Comparison of ENCODE assay signal across 10 cellular contexts in the genomic region with DNA sequence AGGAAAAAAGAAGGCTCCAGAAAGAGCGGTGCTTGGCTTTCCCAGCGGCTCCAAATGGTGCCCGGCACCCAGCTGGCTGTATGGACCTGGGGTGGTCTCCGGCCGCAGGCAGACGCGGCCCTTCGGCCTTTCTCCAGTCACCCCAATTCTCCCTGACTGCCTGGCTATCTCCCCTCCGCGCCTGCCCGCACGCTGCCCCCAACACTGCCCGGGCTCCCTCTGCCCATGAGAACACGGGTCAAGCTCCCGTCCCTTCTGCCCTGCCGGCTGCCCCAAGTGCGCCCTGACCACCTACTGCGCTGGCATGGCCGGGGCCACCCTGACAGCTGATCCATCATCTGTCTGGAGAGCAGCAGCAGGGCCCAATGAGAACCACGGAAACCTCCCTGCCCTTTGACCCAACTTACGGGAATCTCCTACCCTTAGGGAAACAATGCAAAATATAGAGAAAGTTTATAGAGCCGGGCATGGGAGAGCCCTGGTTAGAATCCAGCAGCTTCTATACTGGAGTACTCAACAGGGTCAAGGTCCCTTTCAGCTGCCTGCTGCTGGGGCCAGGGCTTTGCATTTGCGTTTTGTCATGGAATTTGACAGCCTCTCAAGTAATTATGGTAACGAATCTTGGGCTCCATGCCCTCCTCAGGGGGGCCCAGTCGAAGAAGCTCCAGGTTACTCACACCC. TPM values are rescaled to one million over a fixed set of nuclear protein-coding genes. Genes with fewer than 3 reads are reported as not detected.
DNase-seq lines count a peak whose midpoint lies in the region; TF ChIP-seq lines count a peak whose summit lies in the region.
"Had no signal": no experiment of that assay in that cellular context is flagged by ENCODE, and none has a peak within 500 bp of the region (broad histone marks: within the 10 kb centered on the region; RNA-seq: fewer than 3 reads in every experiment).

No MANE protein-coding gene starts in this region.

- peak overlapping the region; percentile 44; the same call in 1 of the 2 replicates for H3K9ac ChIP-seq in HUES64 (ENCODE audit: low read depth, low read length)
- no peak overlapping the region for H3K9ac ChIP-seq in mammary epithelial cell (ENCODE audit: insufficient read depth, low read length)
- H3K9ac ChIP-seq in liver (ENCODE audit: low read depth in 1 of 2, low read length in 2 of 2), result no peak overlapping the region
- H3K9ac ChIP-seq in stomach smooth muscle (ENCODE audit: low read length in 2 of 2), result peak overlapping the region; percentile 36 to 67

- peak overlapping the region; percentile 67 for H3K4me3 ChIP-seq in HUES64 (ENCODE audit: low read length)
- no peak overlapping the region for H3K4me3 ChIP-seq in mammary epithelial cell (replicated peaks in 1 of 3; ENCODE audit: insufficient read depth in 1 of 3, low read depth in 2 of 3, low read length in 3 of 3)
- H3K4me3 ChIP-seq in liver (ENCODE audit: low read depth in 1 of 3, low read length in 3 of 3), result peak overlapping the region in 1 of 3 donors; percentile 43
- peak overlapping the region; percentile 62 to 68 for H3K4me3 ChIP-seq in stomach smooth muscle (ENCODE audit: low read length in 2 of 2)

- in situ Hi-C loops in mammary epithelial cell (cut with MboI; ENCODE audit: low sequenced_read_pairs in 2 of 2), result no loop called here

- WGBS in HUES64, result 2% methylated on average over 24 of the region's 25 CpGs
- WGBS in mammary epithelial cell (ENCODE audit: low coverage, missing lambda C conversion rate), result 69% methylated on average over 22 of the region's 25 CpGs
- WGBS in liver, result 35% methylated on average over 25 of the region's 25 CpGs

- peak overlapping the region; percentile 67 for H3K4me2 ChIP-seq in mammary epithelial cell (ENCODE audit: insufficient read depth, low read depth, low read length)

- H4K20me1 ChIP-seq in mammary epithelial cell (ENCODE audit: insufficient read depth, low read length), result no peaks in the 10 kb centered on the region

- no peaks in the 10 kb centered on the region for H3K9me3 ChIP-seq in HUES64 (ENCODE audit: insufficient read depth, low read depth, low read length)
- H3K9me3 ChIP-seq in mammary epithelial cell (replicated peaks; ENCODE audit: insufficient read depth, low read length), result no peaks in the 10 kb centered on the region
- no peaks in the 10 kb centered on the region for H3K9me3 ChIP-seq in liver (ENCODE audit: control insufficient read depth in 4 of 4, low read length in 3 of 4)
- H3K9me3 ChIP-seq in stomach smooth muscle (ENCODE audit: control insufficient read depth in 2 of 2, low read length in 2 of 2), result no peaks in the 10 kb centered on the region

- H3K79me2 ChIP-seq in mammary epithelial cell (ENCODE audit: insufficient read depth, low read length), result peaks cover 8% of the 10 kb centered on the region

- H3K27ac ChIP-seq in HUES64 (ENCODE audit: low read depth, low read length), result peak overlapping the region; percentile 99; the same call in 1 of the 2 replicates
- no peak overlapping the region for H3K27ac ChIP-seq in mammary epithelial cell (ENCODE audit: insufficient read depth, low read depth, low read length)
- peak overlapping the region; percentile 89 to 91 for H3K27ac ChIP-seq in liver (ENCODE audit: low read depth in 1 of 2, low read length in 2 of 2)
- H3K27ac ChIP-seq in stomach smooth muscle (ENCODE audit: low read length), result peak overlapping the region; percentile 90

- dilution Hi-C loops in mammary epithelial cell (cut with HindIII; ENCODE audit: low sequenced_read_pairs), result no loop called here

- BruUV-seq in mammary epithelial cell (replicated peaks; lab: Mats Ljungman, UMichigan), result no TSS peak

- no peaks in the 10 kb centered on the region for H3K4me1 ChIP-seq in HUES64 (ENCODE audit: insufficient read depth, low read length)
- H3K4me1 ChIP-seq in mammary epithelial cell (ENCODE audit: insufficient read depth, low read length), result no peaks in the 10 kb centered on the region
- H3K4me1 ChIP-seq in liver (ENCODE audit: control insufficient read depth in 4 of 4, insufficient read depth in 4 of 4, low read length in 3 of 4), result peaks cover 4 to 32% (median 15%) of the 10 kb centered on the region in 4 donors
- H3K4me1 ChIP-seq in stomach smooth muscle (ENCODE audit: control insufficient read depth, insufficient read depth, low read length), result peaks cover 22% of the 10 kb centered on the region

- no peak for TF ChIP-seq RAD21 in liver (IDR thresholded peaks at IDR 0.05)

- DNase-seq in mammary epithelial cell (no peak), SKM-1 treated with dmso at 0.1 percent for 144 hours (lab: John Stamatoyannopoulos, UW; ENCODE audit: unreplicated experiment) (no peak), HUDEP-2 (lab: John Stamatoyannopoulos, UW; ENCODE audit: unreplicated experiment in 76 of 76) (no peak)
- no peak for DNase-seq in NK-92 treated with Interleukin-12 subunit alpha and Interleukin-12 subunit beta, amount 100 ng/mL, for 24 hours (lab: John Stamatoyannopoulos, UW)
- DNase-seq in activated CD8-positive, alpha-beta memory T cell treated with anti-CD3 and anti-CD28 coated beads, Interleukin-2, amount 50 U/mL, for 4 hours, result no peak
- DNase-seq: NCI-H1930; stimulated activated CD4-positive, alpha-beta T cell treated with anti-CD3 and anti-CD28 coated beads, Interleukin-2, amount 100 ng/mL, for 24 hours had no signal

- intact Hi-C loops in mammary epithelial cell (cut with micrococcal nuclease), result no loop called here

- H3K36me3 ChIP-seq in HUES64 (ENCODE audit: insufficient read depth, low read length), result no peaks in the 10 kb centered on the region
- no peaks in the 10 kb centered on the region for H3K36me3 ChIP-seq in mammary epithelial cell (ENCODE audit: insufficient read depth, low read length)
- no peaks in the 10 kb centered on the region for H3K36me3 ChIP-seq in liver (ENCODE audit: control insufficient read depth in 4 of 4, insufficient read depth in 3 of 4, low read depth in 1 of 4, low read length in 3 of 4)
- no peaks in the 10 kb centered on the region for H3K36me3 ChIP-seq in stomach smooth muscle (ENCODE audit: control insufficient read depth in 2 of 2, insufficient read depth in 2 of 2, low read length in 2 of 2)

- CTCF ChIA-PET in mammary epithelial cell (lab: Charles Lee; ENCODE audit: low non-redundant PET), result no interaction called here

- TF ChIP-seq CTCF in mammary epithelial cell (conservative IDR thresholded peaks at IDR 0.05 in 1 of 2, IDR thresholded peaks at IDR 0.05 in 1 of 2; ENCODE audit: extremely low read depth in 1 of 2, insufficient read depth in 1 of 2, low read depth in 1 of 2, low read length in 2 of 2) (no peak), liver (IDR thresholded peaks at IDR 0.05; ENCODE audit: low read depth, low read length, missing input control) (no peak)

- H3K27me3 ChIP-seq in HUES64 (ENCODE audit: insufficient read depth, low read length) (peaks cover under 1% of the 10 kb centered on the region), mammary epithelial cell (ENCODE audit: insufficient read depth, low read length) (no peaks in the 10 kb centered on the region), liver (ENCODE audit: control insufficient read depth in 4 of 4, insufficient read depth in 4 of 4, low read length in 3 of 4) (no peaks in the 10 kb centered on the region), stomach smooth muscle (ENCODE audit: control insufficient read depth in 1 of 2, insufficient read depth in 2 of 2, low read length in 2 of 2) (peaks cover 0 to 6% of the 10 kb centered on the region in 2 donors)

- no peak overlapping the region for H2AFZ ChIP-seq in mammary epithelial cell (ENCODE audit: low read depth, low read length)

TF ChIP-seq in liver, 16 proteins besides CTCF, POLR2A, EP300 and RAD21 (continues in another document):
- TF ChIP-seq SP1 (IDR thresholded peaks at IDR 0.05) (peak; percentile 75), HNF4A (conservative IDR thresholded peaks at IDR 0.05) (peak; percentile 55 to 65), ZBTB33 (IDR thresholded peaks at IDR 0.05) (no peak), TAF1 (conservative IDR thresholded peaks at IDR 0.05) (no peak), JUND (IDR thresholded peaks at IDR 0.05) (no peak)

RNA-seq across cellular contexts. Expression of gene FAM3A, which starts 1.2 kb away (rescaled TPM):
- polyA plus RNA-seq in HUES64 (2013, experiment 1 of 2), result 13.5 TPM
- 15.5 TPM for polyA plus RNA-seq in HUES64 (2013, experiment 2 of 2)
- total RNA-seq in mammary epithelial cell, result 10 to 100 TPM; 24.3 to 41.4 TPM
- 29.2 TPM for polyA plus RNA-seq in mammary epithelial cell
- polyA minus RNA-seq in mammary epithelial cell, result 9.1 TPM
- 10 to 100 TPM; 11.6 to 33.5 TPM for total RNA-seq in liver
- polyA plus RNA-seq in liver, result 10 to 100 TPM; 35.0 to 36.3 TPM

RNA-seq across cellular contexts. Expression of gene SLC10A3, which starts 26.8 kb away (rescaled TPM):
- 5.3 TPM for polyA plus RNA-seq in HUES64 (2013, experiment 1 of 2)
- polyA plus RNA-seq in HUES64 (2013, experiment 2 of 2), result 5.6 TPM
- total RNA-seq in mammary epithelial cell, result 10 to 100 TPM; 27.2 to 29.6 TPM
- polyA plus RNA-seq in mammary epithelial cell, result 29.3 TPM
- 20.1 TPM for polyA minus RNA-seq in mammary epithelial cell
- total RNA-seq in liver, result 1 to 10 TPM; 3.5 to 5.6 TPM
- polyA plus RNA-seq in liver, result 1 to 10 TPM; 3.2 to 5.4 TPM

RNA-seq across cellular contexts. Expression of gene G6PD, which starts 29.4 kb away (rescaled TPM):
- 59.6 TPM for polyA plus RNA-seq in HUES64 (2013, experiment 1 of 2)
- 59.7 TPM for polyA plus RNA-seq in HUES64 (2013, experiment 2 of 2)
- 100 to 1,000 TPM in 1 of 2 donors, 10 to 100 TPM in 1; 77.2 to 124 TPM for total RNA-seq in mammary epithelial cell
- 150 TPM for polyA plus RNA-seq in mammary epithelial cell
- 115 TPM for polyA minus RNA-seq in mammary epithelial cell
- total RNA-seq in liver, result 10 to 100 TPM in 1 of 2 donors, 1 to 10 TPM in 1; 6.9 to 23.6 TPM
- 1 to 10 TPM; 1.9 to 4.0 TPM for polyA plus RNA-seq in liver

RNA-seq across cellular contexts. Expression of gene IKBKG, which starts 30.2 kb away (rescaled TPM):
- polyA plus RNA-seq in HUES64 (2013, experiment 1 of 2), result 13.4 TPM
- polyA plus RNA-seq in HUES64 (2013, experiment 2 of 2), result 11.3 TPM
- total RNA-seq in mammary epithelial cell (10 to 100 TPM; 11.2 to 31.4 TPM), liver (10 to 100 TPM; 17.1 to 46.0 TPM)
- polyA plus RNA-seq in mammary epithelial cell (27.0 TPM), liver (10 to 100 TPM; 26.0 to 74.1 TPM)
- polyA minus RNA-seq in mammary epithelial cell, result 12.4 TPM

RNA-seq across cellular contexts. Expression of gene UBL4A, which starts 30.8 kb away (rescaled TPM):
- polyA plus RNA-seq in HUES64 (2013, experiment 1 of 2), result 19.0 TPM
- polyA plus RNA-seq in HUES64 (2013, experiment 2 of 2), result 23.5 TPM
- total RNA-seq in mammary epithelial cell (10 to 100 TPM; 30.5 to 33.2 TPM), liver (10 to 100 TPM; 19.8 to 22.2 TPM)
- polyA plus RNA-seq in mammary epithelial cell (36.6 TPM), liver (10 to 100 TPM; 13.9 to 21.9 TPM)
- polyA minus RNA-seq in mammary epithelial cell, result 21.6 TPM

Comparison
In these comparisons a context has a peak if more than half of its experiments do, and no peak if none do; other contexts are left out.
1. H3K4me3 ChIP-seq: peak in HUES64 (single experiment) and stomach smooth muscle (2 of 2); none in mammary epithelial cell (0 of 3).
2. H3K9ac ChIP-seq: peak in HUES64 (single experiment) and stomach smooth muscle (2 of 2); none in mammary epithelial cell (single experiment) and liver (0 of 2).
3. RNA of gene SLC10A3, which starts 26.8 kb away (total RNA-seq): 27.2 to 29.6 TPM in mammary epithelial cell; 3.5 to 5.6 TPM in liver; every median in the first group is over 4 times any median in the second.